15 cellular contexts compared by ENCODE assay signal in the genomic region with DNA sequence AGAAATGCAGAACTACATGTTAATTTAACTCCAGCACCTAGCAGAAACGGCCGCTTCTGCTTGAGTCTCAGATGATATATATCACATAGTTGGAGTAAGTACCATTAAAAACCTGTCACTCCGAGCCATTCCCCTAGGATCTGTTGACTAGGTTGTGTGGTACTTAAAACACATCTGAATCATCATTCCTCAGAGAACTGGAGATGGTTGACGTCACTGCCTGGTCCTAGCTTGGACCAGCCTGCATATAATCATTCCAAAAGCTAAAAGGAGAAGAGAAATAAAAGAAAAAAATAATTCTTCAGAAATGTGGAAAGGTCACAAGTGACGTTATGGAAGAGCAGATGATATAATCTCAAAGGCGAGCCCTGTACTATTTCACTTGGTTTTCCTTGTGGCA. TPM values are rescaled to one million over a fixed set of nuclear protein-coding genes. Genes with fewer than 3 reads are reported as not detected.
DNase-seq lines count a peak whose midpoint lies in the region; ATAC-seq and TF ChIP-seq lines count a peak whose summit lies in the region.
"Had no signal": no experiment of that assay in that cellular context is flagged by ENCODE, and none has a peak within 500 bp of the region (broad histone marks: within the 10 kb centered on the region; RNA-seq: fewer than 3 reads in every experiment).

No MANE protein-coding gene starts in this region.

- ATAC-seq in heart left ventricle (no peak), GM19455 (IDR thresholded peaks at IDR 0.05; ENCODE audit: unreplicated experiment) (no peak), GM21528 (IDR thresholded peaks at IDR 0.05; ENCODE audit: low FRiP score, unreplicated experiment) (no peak)

- H3K27ac ChIP-seq in cardiac muscle cell: peak overlapping the region; percentile 2
- H3K27ac ChIP-seq in heart left ventricle: no peak overlapping the region
- H3K27ac ChIP-seq: BLaER1 treated with 17β-estradiol and CSF1 and Interleukin-3, amounts not matched to agents 10 nM and 100 nM; HL-60; SJSA1 had no signal

- H3K4me3 ChIP-seq in cardiac muscle cell (no peak overlapping the region), heart left ventricle (no peak overlapping the region), fibroblast of the aortic adventitia (ENCODE audit: low read depth, low read length) (no peak overlapping the region)
- H3K4me3 ChIP-seq: BLaER1 treated with 17β-estradiol and CSF1 and Interleukin-3, amounts not matched to agents 10 nM and 100 nM; SJSA1 had no signal

- no peak for TF ChIP-seq CTCF in cardiac muscle cell (IDR thresholded peaks at IDR 0.05; ENCODE audit: low read depth, low read length)
- no peak for TF ChIP-seq CTCF in heart left ventricle (IDR thresholded peaks at IDR 0.05)
- TF ChIP-seq CTCF in fibroblast of the aortic adventitia (IDR thresholded peaks at IDR 0.05; ENCODE audit: insufficient read depth, low read length): no peak

- H3K4me1 ChIP-seq in cardiac muscle cell (ENCODE audit: low read depth) (peaks cover 22% of the 10 kb centered on the region), heart left ventricle (peaks cover 0 to 10% (median 0%) of the 10 kb centered on the region in 12 donors)
- H3K4me1 ChIP-seq: SJSA1 had no signal

- intact Hi-C loops in heart left ventricle (cut with DNase I): no loop called here

- H3K27me3 ChIP-seq in cardiac muscle cell (no peaks in the 10 kb centered on the region), heart left ventricle (no peaks in the 10 kb centered on the region)
- H3K27me3 ChIP-seq: BLaER1 treated with 17β-estradiol and CSF1 and Interleukin-3, amounts not matched to agents 10 nM and 100 nM; SJSA1 had no signal

- no peak for DNase-seq in cardiac muscle cell (ENCODE audit: low read depth in 1 of 2, low spot score in 1 of 2)
- no peak for DNase-seq in heart left ventricle
- peak; percentile 66 for DNase-seq in amniotic epithelial cell (ENCODE audit: low read depth)
- DNase-seq in fibroblast of the aortic adventitia (ENCODE audit: low read depth): peak; percentile 65
- DNase-seq in hepatic stellate cell (ENCODE audit: low spot score): no peak
- DNase-seq in activated CD4-positive, alpha-beta T cell treated with anti-CD3 and anti-CD28 coated beads for 4 hours: no peak
- DNase-seq: CD8-positive, alpha-beta memory T cell; H9; NCI-H1930; NCI-H510A treated with DMSO at 0.1 percent for 48 hours had no signal

- no peaks in the 10 kb centered on the region for H3K9me3 ChIP-seq in cardiac muscle cell (ENCODE audit: low read depth)
- H3K9me3 ChIP-seq in heart left ventricle: no peaks in the 10 kb centered on the region
- H3K9me3 ChIP-seq: SJSA1 had no signal

- no peaks in the 10 kb centered on the region for H3K36me3 ChIP-seq in cardiac muscle cell
- H3K36me3 ChIP-seq in heart left ventricle: peaks cover 0 to 40% (median 18%) of the 10 kb centered on the region in 9 donors

- 85 to 91% (median 88%) methylated on average over 6 of the region's 6 CpGs for WGBS in heart left ventricle, 4 donors

- no peak for TF ChIP-seq POLR2A in heart left ventricle (IDR thresholded peaks at IDR 0.05)

RNA-seq across cellular contexts. Expression of gene RASL10B, which starts 31.3 kb away (rescaled TPM):
- total RNA-seq in cardiac muscle cell: 108 and 116 TPM in 2 replicates
- 71.6 and 94.4 TPM in 2 replicates for polyA plus RNA-seq in cardiac muscle cell
- 10 to 100 TPM in 5 of 9 donors, 1 to 10 TPM in 4; 8.2 to 78.7 (median 13.0) TPM for total RNA-seq in heart left ventricle
- 10 to 100 TPM in 1 of 2 donors, 1 to 10 TPM in 1; 7.6 to 12.2 TPM for polyA plus RNA-seq in heart left ventricle
- 1.5 and 3.8 TPM in 2 replicates for total RNA-seq in fibroblast of the aortic adventitia (ENCODE audit: low replicate concordance)

RNA-seq across cellular contexts. Expression of gene GAS2L2, which starts 52.9 kb away (rescaled TPM):
- total RNA-seq in cardiac muscle cell: 0.18 TPM in 1 of 2 replicates, not detected in the other
- 0.11 TPM in 1 of 2 replicates, not detected in the other for polyA plus RNA-seq in cardiac muscle cell
- under 1 TPM in 4 of 9 donors, not detected in 5; 0.10 to 0.28 (median 0.12) TPM for total RNA-seq in heart left ventricle
- polyA plus RNA-seq in heart left ventricle: under 1 TPM in 1 of 2 donors, not detected in 1; 0.06 TPM
- not detected in 2 replicates for total RNA-seq in fibroblast of the aortic adventitia (ENCODE audit: low replicate concordance)
- total RNA-seq: H9, SJSA1 had no signal
- polyA plus RNA-seq: CD8-positive, alpha-beta memory T cell had no signal

Comparison
In these comparisons a context has a peak if more than half of its experiments do, and no peak if none do; other contexts are left out.
1. DNase-seq: peak in amniotic epithelial cell (single experiment) and fibroblast of the aortic adventitia (single experiment); none in cardiac muscle cell (0 of 2), heart left ventricle (0 of 5), hepatic stellate cell (single experiment) and activated CD4-positive, alpha-beta T cell treated with anti-CD3 and anti-CD28 coated beads for 4 hours (0 of 2).